23 cellular contexts compared by ENCODE assay signal in genomic region chr7:43787771-43788170, GRCh38. TPM values are rescaled to one million over a fixed set of nuclear protein-coding genes. Genes with fewer than 3 reads are reported as not detected.
DNase-seq lines count a peak whose midpoint lies in the region; ATAC-seq, FAIRE-seq and TF ChIP-seq lines count a peak whose summit lies in the region.
"Had no signal": no experiment of that assay in that cellular context is flagged by ENCODE, and none has a peak within 500 bp of the region (broad histone marks: within the 10 kb centered on the region; RNA-seq: fewer than 3 reads in every experiment).

No MANE protein-coding gene starts in this region.

- peaks cover 65 to 74% of the 10 kb centered on the region in 2 donors for H3K36me3 Mint-ChIP-seq in CD14-positive monocyte
- peaks cover 10% of the 10 kb centered on the region for H3K36me3 Mint-ChIP-seq in osteocyte (ENCODE audit: unreplicated experiment)
- peaks cover 5 to 56% (median 18%) of the 10 kb centered on the region in 3 donors for H3K36me3 Mint-ChIP-seq in naive thymus-derived CD8-positive, alpha-beta T cell

- peak overlapping the region in 6 of 7 donors; percentile 6 to 83 (median 44) for H3K27ac Mint-ChIP-seq in CD14-positive monocyte
- no peak overlapping the region for H3K27ac Mint-ChIP-seq in osteocyte (ENCODE audit: unreplicated experiment)
- H3K27ac Mint-ChIP-seq in naive thymus-derived CD8-positive, alpha-beta T cell = no peak overlapping the region
- H3K27ac Mint-ChIP-seq: CD4-positive, alpha-beta memory T cell; GM23338 had no signal

- FAIRE-seq in bronchial epithelial cell (lab: Jason Lieb, UNC) = peak; percentile 28
- FAIRE-seq: A549, GM12891, GM18507 had no signal

- H3K4me1 Mint-ChIP-seq in CD14-positive monocyte = peaks cover 51% of the 10 kb centered on the region
- H3K4me1 Mint-ChIP-seq in osteocyte (ENCODE audit: unreplicated experiment) = no peaks in the 10 kb centered on the region
- H3K4me1 Mint-ChIP-seq in naive thymus-derived CD8-positive, alpha-beta T cell = peaks cover 0 to 3% (median 1%) of the 10 kb centered on the region in 4 donors
- H3K4me1 Mint-ChIP-seq: GM23338, H9 had no signal

- ATAC-seq in naive thymus-derived CD8-positive, alpha-beta T cell = no peak
- ATAC-seq: A549, GM23338, HCT116 had no signal

- intact Hi-C loops in CD14-positive monocyte (cut with micrococcal nuclease) = no loop called here

- H3K4me3 Mint-ChIP-seq in CD14-positive monocyte = no peak overlapping the region
- no peak overlapping the region for H3K4me3 Mint-ChIP-seq in osteocyte (ENCODE audit: unreplicated experiment)
- H3K4me3 Mint-ChIP-seq in naive thymus-derived CD8-positive, alpha-beta T cell = no peak overlapping the region
- H3K4me3 Mint-ChIP-seq: CD4-positive, alpha-beta memory T cell; GM23338; H9 had no signal

- H3K27me3 Mint-ChIP-seq in CD14-positive monocyte (ENCODE audit: low read depth in 3 of 3) (peaks cover 0 to 2% (median 0%) of the 10 kb centered on the region in 3 donors), osteocyte (ENCODE audit: unreplicated experiment) (peaks cover 2% of the 10 kb centered on the region)
- no peaks in the 10 kb centered on the region for H3K27me3 Mint-ChIP-seq in naive thymus-derived CD8-positive, alpha-beta T cell
- H3K27me3 Mint-ChIP-seq: CD4-positive, alpha-beta memory T cell had no signal

- H3K9me3 Mint-ChIP-seq in CD14-positive monocyte = peaks cover 0 to 2% (median 0%) of the 10 kb centered on the region in 7 donors
- no peaks in the 10 kb centered on the region for H3K9me3 Mint-ChIP-seq in osteocyte (ENCODE audit: unreplicated experiment)
- no peaks in the 10 kb centered on the region for H3K9me3 Mint-ChIP-seq in naive thymus-derived CD8-positive, alpha-beta T cell
- H3K9me3 Mint-ChIP-seq: CD4-positive, alpha-beta memory T cell; GM23338; H9 had no signal

- H3K4me3 ChIP-seq in bronchial epithelial cell (ENCODE audit: low read depth, low read length) = no peak overlapping the region
- H3K4me3 ChIP-seq: A549; BLaER1 treated with 17β-estradiol and CSF1 and Interleukin-3, amounts not matched to agents 10 nM and 100 nM; GM23338 had no signal

- DNase-seq in CD14-positive monocyte (ENCODE audit: low spot score) (no peak), bronchial epithelial cell (ENCODE audit: low read depth) (no peak), osteocyte (ENCODE audit: extremely low spot score, unreplicated experiment) (peak; percentile 74), NCI-H82 treated with DMSO at 0.1 percent for 48 hours (lab: John Stamatoyannopoulos, UW; ENCODE audit: unreplicated experiment) (no peak), cortex of kidney (lab: John Stamatoyannopoulos, UW) (no peak)
- DNase-seq in naive thymus-derived CD8-positive, alpha-beta T cell = no peak
- DNase-seq: 8988T; ACHN; AML-193; BE2C; Calu3; CD4-positive, alpha-beta memory T cell; COR-L47; DMS53; DMS79 treated with DMSO at 0.1 percent for 48 hours; GF-D8; H9 had no signal

- peaks cover 3% of the 10 kb centered on the region for H3K36me3 ChIP-seq in bronchial epithelial cell (ENCODE audit: control insufficient read depth, insufficient read depth, low read length)

- H3K27me3 ChIP-seq in bronchial epithelial cell (ENCODE audit: control insufficient read depth, insufficient read depth, low read length) = no peaks in the 10 kb centered on the region
- H3K27me3 ChIP-seq: BE2C; BLaER1 treated with 17β-estradiol and CSF1 and Interleukin-3, amounts not matched to agents 10 nM and 100 nM had no signal

- POLR2A ChIA-PET in naive thymus-derived CD8-positive, alpha-beta T cell (lab: Charles Lee) = interaction anchor here (0.5 kb wide), 1 partner anchor 10 kb away, joined by 7 read pairs; no protein-coding TSS in a partner anchor

- no peak for TF ChIP-seq CTCF in CD14-positive monocyte (IDR thresholded peaks at IDR 0.05)
- TF ChIP-seq CTCF in bronchial epithelial cell (IDR thresholded peaks at IDR 0.05; ENCODE audit: insufficient read depth, low read length, severe bottlenecking) = no peak
- TF ChIP-seq CTCF in osteocyte (IDR thresholded peaks at IDR 0.05) = no peak

RNA-seq across cellular contexts. Expression of gene BLVRA, which starts 29.3 kb away (rescaled TPM):
- 100 to 1,000 TPM; 199 to 238 TPM for polyA plus RNA-seq in CD14-positive monocyte
- total RNA-seq in bronchial epithelial cell = 29.7 and 39.4 TPM in 2 replicates
- total RNA-seq in osteocyte = 19.0 and 21.2 TPM in 2 replicates
- 10 to 100 TPM in 1 of 2 experiments, 1 to 10 TPM in 1; 9.6 to 13.5 TPM for total RNA-seq in naive thymus-derived CD8-positive, alpha-beta T cell
- 10 to 100 TPM; 17.8 to 33.8 (median 20.2) TPM for polyA plus RNA-seq in naive thymus-derived CD8-positive, alpha-beta T cell

RNA-seq across cellular contexts. Expression of gene COA1, which starts 58.4 kb away (rescaled TPM):
- polyA plus RNA-seq in CD14-positive monocyte = 10 to 100 TPM; 56.2 to 57.8 TPM
- total RNA-seq in bronchial epithelial cell = 41.6 and 50.0 TPM in 2 replicates
- 45.9 and 47.8 TPM in 2 replicates for total RNA-seq in osteocyte
- 100 to 1,000 TPM; 215 to 219 TPM for total RNA-seq in naive thymus-derived CD8-positive, alpha-beta T cell
- 100 to 1,000 TPM; 102 to 121 (median 104) TPM for polyA plus RNA-seq in naive thymus-derived CD8-positive, alpha-beta T cell

Comparison
In these comparisons a context has a peak if more than half of its experiments do, and no peak if none do; other contexts are left out.
1. H3K27ac Mint-ChIP-seq: peak in CD14-positive monocyte (6 of 7); none in osteocyte (single experiment) and naive thymus-derived CD8-positive, alpha-beta T cell (0 of 10).